ENCODE assay signal across 2 cellular contexts in the genomic region with DNA sequence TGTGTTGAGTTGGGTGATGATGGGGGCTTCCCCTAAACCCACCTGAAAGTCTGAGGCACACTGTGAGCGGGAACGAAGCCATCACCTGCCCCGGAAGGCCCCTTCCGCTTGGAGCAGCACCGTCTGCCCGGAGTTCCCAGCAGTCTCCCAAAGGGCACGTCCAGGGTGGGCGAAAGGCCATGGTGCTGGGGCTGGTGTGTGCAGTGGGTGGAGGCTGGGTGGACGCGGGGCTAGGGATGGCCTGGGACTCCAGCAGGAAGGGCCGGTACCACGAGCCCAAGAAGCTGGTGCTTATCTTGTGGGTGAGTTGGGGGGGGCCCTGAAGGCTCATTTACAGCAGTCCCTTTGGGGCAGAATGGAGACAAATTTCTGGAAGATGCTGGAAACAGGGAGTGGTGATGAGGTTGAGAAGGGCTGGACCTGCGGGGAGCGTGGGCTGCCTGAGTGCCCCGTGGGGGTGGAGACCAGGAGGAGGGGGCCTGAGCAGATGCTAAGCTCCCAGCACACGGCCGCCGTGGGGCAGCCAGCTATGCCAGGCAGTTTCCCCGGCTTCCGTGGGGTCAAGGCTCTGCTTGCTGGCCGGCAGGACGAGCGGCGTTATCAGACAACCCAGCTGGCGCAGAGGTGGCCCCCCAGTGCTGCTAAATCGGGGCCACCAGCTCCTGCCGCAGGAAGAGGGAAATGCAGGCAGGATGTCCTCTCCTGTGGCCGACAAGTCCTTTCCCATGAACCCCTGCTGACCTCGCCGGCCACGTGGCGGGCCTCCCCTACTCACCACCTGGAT.
TF ChIP-seq lines count a peak whose summit lies in the region.

No MANE protein-coding gene starts in this region.

TF ChIP-seq in HEK293, 187 proteins besides CTCF, POLR2A, EP300 and RAD21:
- TF ChIP-seq ZBTB7A (tag by site-specific recombination; IDR thresholded peaks at IDR 0.05; ENCODE audit: low read depth) (no peak), ZFHX2 (tag by site-specific recombination; conservative IDR thresholded peaks at IDR 0.05) (peak; percentile 24; the same call in 1 of the 2 replicates)

TF ChIP-seq in H1, 55 proteins besides CTCF, POLR2A, EP300 and RAD21:
- TF ChIP-seq BRCA1 (IDR thresholded peaks at IDR 0.05; ENCODE audit: low read depth, low read length): no peak
- TF ChIP-seq CHD1 (IDR thresholded peaks at IDR 0.05; ENCODE audit: low read depth, low read length): no peak
- TF ChIP-seq, protein P1, sequence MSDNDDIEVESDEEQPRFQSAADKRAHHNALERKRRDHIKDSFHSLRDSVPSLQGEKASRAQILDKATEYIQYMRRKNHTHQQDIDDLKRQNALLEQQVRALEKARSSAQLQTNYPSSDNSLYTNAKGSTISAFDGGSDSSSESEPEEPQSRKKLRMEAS (IDR thresholded peaks at IDR 0.05): no peak
- TF ChIP-seq POU5F1 (IDR thresholded peaks at IDR 0.05; ENCODE audit: low read depth, low read length): no peak
- TF ChIP-seq CHD2 (IDR thresholded peaks at IDR 0.05; ENCODE audit: low read length): no peak
